14 cellular contexts compared by ENCODE assay signal in genomic region chr10:83153714-83154113, GRCh38.
A peak's percentile ranks its signal among the peaks of the same experiment; 100 is the strongest.
DNase-seq lines count a peak whose midpoint lies in the region; ATAC-seq, FAIRE-seq and TF ChIP-seq lines count a peak whose summit lies in the region.
"Had no signal": no experiment of that assay in that cellular context is flagged by ENCODE, and none has a peak within 500 bp of the region (broad histone marks: within the 10 kb centered on the region; RNA-seq: fewer than 3 reads in every experiment).

No MANE protein-coding gene starts in this region.

- no peak overlapping the region for H3K4me2 ChIP-seq in H1 (ENCODE audit: insufficient read depth in 1 of 2, low read depth in 2 of 2, low read length in 2 of 2)
- H3K4me2 ChIP-seq: BLaER1 treated with 17β-estradiol and CSF1 and Interleukin-3, amounts not matched to agents 10 nM and 100 nM had no signal

- H3K4me3 ChIP-seq in WERI-Rb-1 (ENCODE audit: low read depth, low read length) (peak overlapping the region; percentile 63), H1 (ENCODE audit: extremely low read depth in 1 of 4, insufficient read depth in 2 of 4, low read depth in 3 of 4, low read length in 4 of 4) (no peak overlapping the region)
- H3K4me3 ChIP-seq: BLaER1 treated with 17β-estradiol and CSF1 and Interleukin-3, amounts not matched to agents 10 nM and 100 nM had no signal

- H3K23me2 ChIP-seq in H1 (ENCODE audit: low read depth, low read length): no peaks in the 10 kb centered on the region

- POLR2A ChIA-PET in H1 (lab: Charles Lee; ENCODE audit: partially characterized antibody): no interaction called here

- no peak for TF ChIP-seq EP300 in H1 (IDR thresholded peaks at IDR 0.05; ENCODE audit: borderline replicate concordance in 1 of 2, low read depth in 2 of 2, low read length in 2 of 2)

- DNase-seq in NCI-H748 (lab: John Stamatoyannopoulos, UW; ENCODE audit: unreplicated experiment) (peak; percentile 19), NCI-H748 treated with DMSO at 0.1 percent for 48 hours (lab: John Stamatoyannopoulos, UW) (no peak), WERI-Rb-1 (peak; percentile 76), H1 (ENCODE audit: low read depth in 1 of 2, low spot score in 2 of 2) (no peak), NCI-H1092 treated with DMSO at 0.1 percent for 48 hours (lab: John Stamatoyannopoulos, UW) (no peak), erythroblast (lab: John Stamatoyannopoulos, UW) (no peak)
- DNase-seq: AML-193; CD4-positive, CD25-positive, alpha-beta regulatory T cell; DMS 273 treated with DMSO at 0.1 percent for 48 hours; H7 had no signal

- no peak overlapping the region for H3K23ac ChIP-seq in H1 (ENCODE audit: insufficient read length)

- H3K36me3 ChIP-seq in WERI-Rb-1 (no peaks in the 10 kb centered on the region), H1 (ENCODE audit: control insufficient read depth in 2 of 4, insufficient read depth in 4 of 4, low read length in 3 of 4) (no peaks in the 10 kb centered on the region)
- H3K36me3 ChIP-seq: BLaER1 treated with 17β-estradiol and CSF1 and Interleukin-3, amounts not matched to agents 10 nM and 100 nM had no signal

- H3K56ac ChIP-seq in H1 (replicated peaks; ENCODE audit: insufficient read length, low read depth, low read length): no peak overlapping the region

- H3K27ac ChIP-seq in WERI-Rb-1 (peak overlapping the region; percentile 51), H1 (ENCODE audit: low read depth, low read length) (no peak overlapping the region)
- H3K27ac ChIP-seq: 22Rv1; BLaER1 treated with 17β-estradiol and CSF1 and Interleukin-3, amounts not matched to agents 10 nM and 100 nM had no signal

- no peaks in the 10 kb centered on the region for H3K27me3 ChIP-seq in WERI-Rb-1 (ENCODE audit: insufficient read depth, low read depth, severe bottlenecking)
- no peaks in the 10 kb centered on the region for H3K27me3 ChIP-seq in H1 (replicated peaks in 1 of 4; ENCODE audit: control insufficient read depth in 3 of 4, extremely low read depth in 1 of 4, insufficient read depth in 3 of 4, low read length in 3 of 4)
- H3K27me3 ChIP-seq: BLaER1 treated with 17β-estradiol and CSF1 and Interleukin-3, amounts not matched to agents 10 nM and 100 nM had no signal

- H3K14ac ChIP-seq in H1 (ENCODE audit: insufficient read length): no peak overlapping the region

- CTCF ChIA-PET in H1 (lab: Charles Lee; ENCODE audit: partially characterized antibody): interaction anchor here (1.7 kb wide), 2 partner anchors 10 to 13 kb away, joined by 4 to 6 read pairs; no protein-coding TSS in a partner anchor

- ATAC-seq in GM21737 (IDR thresholded peaks at IDR 0.05; ENCODE audit: unreplicated experiment) (no peak), HG03175 (IDR thresholded peaks at IDR 0.05; ENCODE audit: unreplicated experiment) (no peak)

- H4K8ac ChIP-seq in H1 (ENCODE audit: extremely low read depth, insufficient read depth, low read length): no peak overlapping the region

- no peaks in the 10 kb centered on the region for H3K79me1 ChIP-seq in H1 (ENCODE audit: low read depth, low read length)

- no peak overlapping the region for H2BK120ac ChIP-seq in H1 (replicated peaks; ENCODE audit: low read depth, low read length)

- H2AK5ac ChIP-seq in H1 (ENCODE audit: low read depth, low read length): no peak overlapping the region

- H4K5ac ChIP-seq in H1 (ENCODE audit: insufficient read length, low read depth, low read length): no peak overlapping the region

- no peak for FAIRE-seq in H1 (lab: Jason Lieb, UNC)

- no peak overlapping the region; the same call in 1 of the 2 replicates for H3K18ac ChIP-seq in H1 (ENCODE audit: extremely low read depth, low read length)

- H2BK20ac ChIP-seq in H1 (ENCODE audit: low read length): no peak overlapping the region

- peaks cover 0 to 4% (median 0%) of the 10 kb centered on the region in 4 experiments; a peak in 2 of 7 replicates for H3K4me1 ChIP-seq in H1 (replicated peaks in 1 of 4; ENCODE audit: control insufficient read depth in 3 of 4, insufficient read depth in 4 of 4, low read length in 3 of 4)
- H3K4me1 ChIP-seq: BLaER1 treated with 17β-estradiol and CSF1 and Interleukin-3, amounts not matched to agents 10 nM and 100 nM had no signal

- H3K9me3 ChIP-seq in WERI-Rb-1 (ENCODE audit: severe bottlenecking) (no peaks in the 10 kb centered on the region), H1 (ENCODE audit: insufficient read depth in 2 of 2, low read depth in 1 of 2, low read length in 1 of 2) (no peaks in the 10 kb centered on the region)
- H3K9me3 ChIP-seq: BLaER1 treated with 17β-estradiol and CSF1 and Interleukin-3, amounts not matched to agents 10 nM and 100 nM had no signal

- no peak overlapping the region for H2BK5ac ChIP-seq in H1 (ENCODE audit: low read depth, low read length)

- no peak for TF ChIP-seq CTCF in WERI-Rb-1 (IDR thresholded peaks at IDR 0.05; ENCODE audit: low read depth, low read length)
- no peak for TF ChIP-seq CTCF in H1 (IDR thresholded peaks at IDR 0.05; ENCODE audit: control extremely low read depth in 1 of 3, insufficient read depth in 1 of 3, low read depth in 1 of 3, low read length in 3 of 3)

- no peak overlapping the region for H2BK15ac ChIP-seq in H1 (ENCODE audit: low read length)

- no peak overlapping the region for H2BK12ac ChIP-seq in H1 (ENCODE audit: low read depth, low read length)

- no peaks in the 10 kb centered on the region for H4K20me1 ChIP-seq in H1 (replicated peaks in 1 of 2; ENCODE audit: control insufficient read depth in 1 of 2, insufficient read depth in 2 of 2, low read length in 2 of 2)
- H4K20me1 ChIP-seq: BLaER1 treated with 17β-estradiol and CSF1 and Interleukin-3, amounts not matched to agents 10 nM and 100 nM had no signal

- TF ChIP-seq RAD21 in H1 (IDR thresholded peaks at IDR 0.05 in 1 of 2, conservative IDR thresholded peaks at IDR 0.05 in 1 of 2; ENCODE audit: low read depth in 2 of 2, low read length in 2 of 2): no peak

- H3K4ac ChIP-seq in H1 (replicated peaks; ENCODE audit: insufficient read length, low read depth, low read length): no peak overlapping the region

- TF ChIP-seq POLR2A in H1 (IDR thresholded peaks at IDR 0.05; ENCODE audit: control extremely low read depth in 1 of 2, low read depth in 2 of 2, low read length in 2 of 2) (no peak), erythroblast (IDR thresholded peaks at IDR 0.05; ENCODE audit: low read length) (no peak)

- whole genome bisulfite sequencing in H1 (ENCODE audit: extremely low coverage in 1 of 2, insufficient coverage in 1 of 2, insufficient read length in 1 of 2, insufficient replicate concordance in 2 of 2, low coverage in 1 of 2, low lambda C conversion rate in 2 of 2, missing lambda C conversion rate in 1 of 2), 2 experiments: 87% methylated on average over 10 of the region's 10 CpGs; no CpG with 5 or more reads in 1 of the 2 experiments

- H3K79me2 ChIP-seq in H1 (ENCODE audit: control insufficient read depth in 1 of 2, insufficient read depth in 2 of 2, low read length in 2 of 2): no peaks in the 10 kb centered on the region

- peak overlapping the region in 1 of 4 experiments; percentile 19; a peak in 1 of 7 replicates for H3K9ac ChIP-seq in H1 (replicated peaks in 1 of 4; ENCODE audit: extremely low read depth in 1 of 4, low read depth in 3 of 4, low read length in 3 of 4)
- H3K9ac ChIP-seq: BLaER1 treated with 17β-estradiol and CSF1 and Interleukin-3, amounts not matched to agents 10 nM and 100 nM had no signal

- no peak overlapping the region for H4K91ac ChIP-seq in H1 (replicated peaks; ENCODE audit: insufficient read length, low read length)

- H2AFZ ChIP-seq in H1 (ENCODE audit: low read length): peak overlapping the region; percentile 89; the same call in 1 of the 2 replicates

TF ChIP-seq in H1, 55 proteins besides CTCF, POLR2A, EP300 and RAD21 (continues in another document):
- no peak for TF ChIP-seq SP4 (IDR thresholded peaks at IDR 0.05; ENCODE audit: low read length)
- no peak for TF ChIP-seq EZH2 (IDR thresholded peaks at IDR 0.05; ENCODE audit: low read depth, low read length, severe bottlenecking)
- TF ChIP-seq MAFK (IDR thresholded peaks at IDR 0.05; ENCODE audit: low read depth, low read length): no peak

Comparison
In these comparisons a context has a peak if more than half of its experiments do, and no peak if none do; other contexts are left out.
1. DNase-seq: peak in NCI-H748 (single experiment) and WERI-Rb-1 (single experiment); none in NCI-H748 treated with DMSO at 0.1 percent for 48 hours (single experiment), H1 (0 of 2), NCI-H1092 treated with DMSO at 0.1 percent for 48 hours (single experiment) and erythroblast (0 of 2).